ENCODE assay signal across 1 cellular context in genomic region chr9:21989440-21990189, GRCh38.
A peak's percentile ranks its signal among the peaks of the same experiment; 100 is the strongest.
TF ChIP-seq lines count a peak whose summit lies in the region.

No MANE protein-coding gene starts in this region.

TF ChIP-seq in HEK293, 187 proteins besides CTCF, POLR2A, EP300 and RAD21 (continued from another document and continues in another):
- TF ChIP-seq YY1 (tag by site-specific recombination; IDR thresholded peaks at IDR 0.05) = no peak
- TF ChIP-seq ZNF549 (tag by site-specific recombination; IDR thresholded peaks at IDR 0.05) = no peak
- TF ChIP-seq PRDM10 (tag by site-specific recombination; IDR thresholded peaks at IDR 0.05) = 0 out of 2 replicates have a peak, but pooled peaks have one; percentile 18
- no peak for TF ChIP-seq ZFP69B (tag by site-specific recombination; IDR thresholded peaks at IDR 0.05)
- no peak for TF ChIP-seq ZNF239 (tag by site-specific recombination; IDR thresholded peaks at IDR 0.05)
- 0 out of 2 replicates have a peak, but pooled peaks have one; percentile 21 for TF ChIP-seq SP7 (tag by site-specific recombination; IDR thresholded peaks at IDR 0.05)
- no peak for TF ChIP-seq ZFP3 (tag by site-specific recombination; IDR thresholded peaks at IDR 0.05; ENCODE audit: low read depth)
- no peak for TF ChIP-seq ZNF169 (tag by site-specific recombination; IDR thresholded peaks at IDR 0.05)
- TF ChIP-seq ZFHX2 (tag by site-specific recombination; conservative IDR thresholded peaks at IDR 0.05) = peak; percentile 62
- peak; percentile 46 for TF ChIP-seq ZBTB26 (tag by site-specific recombination; optimal IDR thresholded peaks at IDR 0.05)
- no peak for TF ChIP-seq ZNF792 (tag by site-specific recombination; IDR thresholded peaks at IDR 0.05)
- TF ChIP-seq ZNF221 (tag by site-specific recombination; IDR thresholded peaks at IDR 0.05; ENCODE audit: borderline replicate concordance) = no peak
- TF ChIP-seq ZBTB10 (tag by site-specific recombination; IDR thresholded peaks at IDR 0.05) = 0 out of 2 replicates have a peak, but pooled peaks have one; percentile 36
- TF ChIP-seq ZNF707 (tag by site-specific recombination; IDR thresholded peaks at IDR 0.05) = no peak
- no peak for TF ChIP-seq ZNF391 (tag by site-specific recombination; IDR thresholded peaks at IDR 0.05; ENCODE audit: borderline replicate concordance, low read depth)
- no peak for TF ChIP-seq PRDM2 (tag by site-specific recombination; IDR thresholded peaks at IDR 0.05; ENCODE audit: borderline replicate concordance)
- TF ChIP-seq GLI2 (tag by site-specific recombination; IDR thresholded peaks at IDR 0.05; ENCODE audit: borderline replicate concordance, low read depth) = no peak
- no peak for TF ChIP-seq ZNF555 (tag by site-specific recombination; conservative IDR thresholded peaks at IDR 0.05)
- TF ChIP-seq ZBTB20 (tag by site-specific recombination; IDR thresholded peaks at IDR 0.05) = peak; percentile 57; the same call in 1 of the 2 replicates
- TF ChIP-seq FEZF1 (tag by site-specific recombination; IDR thresholded peaks at IDR 0.05) = no peak
- no peak for TF ChIP-seq ZNF114 (tag by site-specific recombination; IDR thresholded peaks at IDR 0.05)
- TF ChIP-seq KLF16 (tag by site-specific recombination; IDR thresholded peaks at IDR 0.05) = no peak
- TF ChIP-seq MEIS1 (CRISPR knock-in tag; IDR thresholded peaks at IDR 0.05; ENCODE audit: borderline replicate concordance) = no peak
- TF ChIP-seq GLI4 (tag by site-specific recombination; IDR thresholded peaks at IDR 0.05) = no peak
- TF ChIP-seq ZNF138 (tag by site-specific recombination; IDR thresholded peaks at IDR 0.05; ENCODE audit: borderline replicate concordance) = no peak
- no peak for TF ChIP-seq ZNF211 (tag by site-specific recombination; IDR thresholded peaks at IDR 0.05; ENCODE audit: low read depth)
- no peak for TF ChIP-seq ZNF148 (tag by site-specific recombination; IDR thresholded peaks at IDR 0.05; ENCODE audit: borderline replicate concordance)
- no peak for TF ChIP-seq ZNF521 (tag by site-specific recombination; IDR thresholded peaks at IDR 0.05)
- TF ChIP-seq BCL11B (tag by site-specific recombination; IDR thresholded peaks at IDR 0.05; ENCODE audit: low read depth) = no peak
- peak; percentile 95 for TF ChIP-seq ZBTB17 (tag by site-specific recombination; IDR thresholded peaks at IDR 0.05)
- no peak for TF ChIP-seq ZNF184 (tag by site-specific recombination; IDR thresholded peaks at IDR 0.05)
- no peak for TF ChIP-seq BCL11A (tag by site-specific recombination; IDR thresholded peaks at IDR 0.05; ENCODE audit: low read depth)
- TF ChIP-seq ZNF830 (tag by site-specific recombination; IDR thresholded peaks at IDR 0.05; ENCODE audit: low read depth) = no peak
- peak; percentile 76 for TF ChIP-seq PATZ1 (tag by site-specific recombination; IDR thresholded peaks at IDR 0.05)
- TF ChIP-seq PRDM1 (tag by site-specific recombination; IDR thresholded peaks at IDR 0.05) = peak; percentile 49
- TF ChIP-seq EGR2 (tag by site-specific recombination; IDR thresholded peaks at IDR 0.05; ENCODE audit: low read depth) = peak; percentile 47; the same call in 1 of the 2 replicates
- TF ChIP-seq OSR2 (tag by site-specific recombination; IDR thresholded peaks at IDR 0.05) = no peak
- peak; percentile 86 for TF ChIP-seq ZNF398 (tag by site-specific recombination; IDR thresholded peaks at IDR 0.05)
- TF ChIP-seq SALL2 (tag by site-specific recombination; IDR thresholded peaks at IDR 0.05; ENCODE audit: borderline replicate concordance) = no peak
- TF ChIP-seq ZNF37A (tag by site-specific recombination; IDR thresholded peaks at IDR 0.05) = no peak
- no peak for TF ChIP-seq ZNF747 (tag by site-specific recombination; IDR thresholded peaks at IDR 0.05)
- no peak for TF ChIP-seq ZNF768 (tag by site-specific recombination; IDR thresholded peaks at IDR 0.05)
- no peak for TF ChIP-seq ZNF777 (tag by site-specific recombination; IDR thresholded peaks at IDR 0.05; ENCODE audit: borderline replicate concordance)
- TF ChIP-seq ZNF529 (tag by site-specific recombination; IDR thresholded peaks at IDR 0.05; ENCODE audit: insufficient replicate concordance) = no peak
- peak; percentile 90 for TF ChIP-seq GLIS2 (tag by site-specific recombination; IDR thresholded peaks at IDR 0.05)
